Comparison of ENCODE assay signal across 18 cellular contexts in genomic region chr5:145324101-145324500, GRCh38.
"Had no signal": no experiment of that assay in that cellular context is flagged by ENCODE, and none has a peak within 500 bp of the region (broad histone marks: within the 10 kb centered on the region; RNA-seq: fewer than 3 reads in every experiment).

No MANE protein-coding gene starts in this region.

- H3K27ac Mint-ChIP-seq: activated CD4-positive, alpha-beta memory T cell treated with anti-CD3 and anti-CD28 coated beads for 36 hours; activated CD8-positive, alpha-beta memory T cell treated with anti-CD3 and anti-CD28 coated beads, Interleukin-2, amount 10 ng/mL, durations not matched to agents 7 days and 5 days; activated naive CD8-positive, alpha-beta T cell treated with anti-CD3 and anti-CD28 coated beads for 36 hours; brain; mesothelial cell of epicardium; natural killer cell treated with Interleukin-12 subunit alpha and Interleukin-12 subunit beta and Interleukin-15 and Interleukin-18, amount 100 ng/mL, for 72 hours; stimulated activated naive B cell treated with anti-CD40 and anti-IgM and Interleukin-4, amounts not matched to agents 10 μg/mL and 1 μg/mL and 100 μg/mL, for 72 hours had no signal

- H3K4me3 ChIP-seq: gastroesophageal sphincter, heart left ventricle had no signal

- H3K4me1 Mint-ChIP-seq: activated CD8-positive, alpha-beta memory T cell treated with anti-CD3 and anti-CD28 coated beads, Interleukin-2, amount 10 ng/mL, durations not matched to agents 7 days and 5 days; activated naive CD8-positive, alpha-beta T cell treated with anti-CD3 and anti-CD28 coated beads for 36 hours; brain; stimulated activated naive B cell treated with anti-CD40 and anti-IgM and Interleukin-4, amounts not matched to agents 10 μg/mL and 1 μg/mL and 100 μg/mL, for 72 hours had no signal

- H3K27ac ChIP-seq: epithelial cell of prostate, gastroesophageal sphincter, heart left ventricle, WERI-Rb-1 had no signal

- H3K27me3 Mint-ChIP-seq: activated CD4-positive, alpha-beta memory T cell treated with anti-CD3 and anti-CD28 coated beads for 36 hours; activated CD8-positive, alpha-beta memory T cell treated with anti-CD3 and anti-CD28 coated beads, Interleukin-2, amount 10 ng/mL, durations not matched to agents 7 days and 5 days; activated naive CD8-positive, alpha-beta T cell treated with anti-CD3 and anti-CD28 coated beads for 36 hours; natural killer cell treated with Interleukin-12 subunit alpha and Interleukin-12 subunit beta and Interleukin-15 and Interleukin-18, amount 100 ng/mL, for 72 hours; stimulated activated naive B cell treated with anti-CD40 and anti-IgM and Interleukin-4, amounts not matched to agents 10 μg/mL and 1 μg/mL and 100 μg/mL, for 72 hours had no signal

- H3K27me3 ChIP-seq: gastroesophageal sphincter, heart left ventricle had no signal

- H3K36me3 Mint-ChIP-seq: activated CD4-positive, alpha-beta memory T cell treated with anti-CD3 and anti-CD28 coated beads for 36 hours; activated CD8-positive, alpha-beta memory T cell treated with anti-CD3 and anti-CD28 coated beads, Interleukin-2, amount 10 ng/mL, durations not matched to agents 7 days and 5 days; activated naive CD8-positive, alpha-beta T cell treated with anti-CD3 and anti-CD28 coated beads for 36 hours; brain; natural killer cell treated with Interleukin-12 subunit alpha and Interleukin-12 subunit beta and Interleukin-15 and Interleukin-18, amount 100 ng/mL, for 72 hours; stimulated activated naive B cell treated with anti-CD40 and anti-IgM and Interleukin-4, amounts not matched to agents 10 μg/mL and 1 μg/mL and 100 μg/mL, for 72 hours had no signal

- H3K4me1 ChIP-seq: gastroesophageal sphincter, heart left ventricle had no signal

- ATAC-seq: activated CD8-positive, alpha-beta memory T cell treated with anti-CD3 and anti-CD28 coated beads, Interleukin-2, amount 10 ng/mL, durations not matched to agents 7 days and 5 days; gastroesophageal sphincter; heart left ventricle; natural killer cell treated with Interleukin-12 subunit alpha and Interleukin-12 subunit beta and Interleukin-15 and Interleukin-18, amount 100 ng/mL, for 72 hours; stimulated activated naive B cell treated with anti-CD40 and anti-IgM and Interleukin-4, amounts not matched to agents 10 μg/mL and 1 μg/mL and 100 μg/mL, for 72 hours had no signal

- H3K36me3 ChIP-seq: gastroesophageal sphincter, heart left ventricle, WERI-Rb-1 had no signal

- DNase-seq: activated CD4-positive, alpha-beta memory T cell treated with anti-CD3 and anti-CD28 coated beads for 36 hours; activated CD4-positive, alpha-beta T cell treated with anti-CD3 and anti-CD28 coated beads for 4 hours; activated CD8-positive, alpha-beta memory T cell treated with anti-CD3 and anti-CD28 coated beads, Interleukin-2, amount 10 ng/mL, durations not matched to agents 7 days and 5 days; activated naive CD4-positive, alpha-beta T cell; activated naive CD8-positive, alpha-beta T cell treated with anti-CD3 and anti-CD28 coated beads for 36 hours; amygdala; caudate nucleus; heart left ventricle; posterior cingulate gyrus; stimulated activated naive B cell treated with anti-CD40 and anti-IgM and Interleukin-4, amounts not matched to agents 10 μg/mL and 1 μg/mL and 100 μg/mL, for 72 hours; SW 1271; T-helper 2 cell; WERI-Rb-1 had no signal

- H3K4me3 Mint-ChIP-seq: activated CD4-positive, alpha-beta memory T cell treated with anti-CD3 and anti-CD28 coated beads for 36 hours; activated CD8-positive, alpha-beta memory T cell treated with anti-CD3 and anti-CD28 coated beads, Interleukin-2, amount 10 ng/mL, durations not matched to agents 7 days and 5 days; activated naive CD8-positive, alpha-beta T cell treated with anti-CD3 and anti-CD28 coated beads for 36 hours; brain; mesothelial cell of epicardium; natural killer cell treated with Interleukin-12 subunit alpha and Interleukin-12 subunit beta and Interleukin-15 and Interleukin-18, amount 100 ng/mL, for 72 hours; stimulated activated naive B cell treated with anti-CD40 and anti-IgM and Interleukin-4, amounts not matched to agents 10 μg/mL and 1 μg/mL and 100 μg/mL, for 72 hours had no signal
